Comparison of ENCODE assay signal across 8 cellular contexts in genomic region chr5:145697251-145698016, GRCh38.
A peak's percentile ranks its signal among the peaks of the same experiment; 100 is the strongest.
DNase-seq lines count a peak whose midpoint lies in the region; ATAC-seq, FAIRE-seq and TF ChIP-seq lines count a peak whose summit lies in the region.

No MANE protein-coding gene starts in this region.

- peak; percentile 11 for DNase-seq in DMS 273 treated with DMSO at 0.1 percent for 48 hours (lab: John Stamatoyannopoulos, UW)
- DNase-seq in GM19239 (ENCODE audit: insufficient read length, low spot score), result peak; percentile 4
- DNase-seq in HL-60 (ENCODE audit: low read depth in 1 of 2, low spot score in 1 of 2), result peak in 1 of 2 experiments; percentile 31
- DNase-seq in activated CD8-positive, alpha-beta T cell treated with anti-CD3 and anti-CD28 coated beads, Interleukin-2, amount 10 ng/mL, durations not matched to agents 7 days and 5 days, result peak; percentile 28
- no peak for DNase-seq in right lobe of liver
- no peak for DNase-seq in NCI-H2196 treated with DMSO at 0.1 percent for 48 hours (lab: John Stamatoyannopoulos, UW; ENCODE audit: unreplicated experiment)
- no peak for DNase-seq in NCI-H774 (lab: John Stamatoyannopoulos, UW)
- DNase-seq in T-helper 17 cell, result no peak

- TF ChIP-seq POLR2A in right lobe of liver (IDR thresholded peaks at IDR 0.05), result no peak

- H3K4me3 ChIP-seq in HL-60 (replicated peaks; ENCODE audit: insufficient read depth, low read length), result no peak overlapping the region
- H3K4me3 ChIP-seq in right lobe of liver, result no peak overlapping the region

- H3K27me3 ChIP-seq in HL-60 (ENCODE audit: insufficient read depth, poor library complexity, severe bottlenecking) (no peaks in the 10 kb centered on the region), right lobe of liver (no peaks in the 10 kb centered on the region)

- H3K4me1 ChIP-seq in right lobe of liver, result no peaks in the 10 kb centered on the region

- H3K9me3 Mint-ChIP-seq in activated CD8-positive, alpha-beta T cell treated with anti-CD3 and anti-CD28 coated beads, Interleukin-2, amount 10 ng/mL, durations not matched to agents 7 days and 5 days (ENCODE audit: insufficient read depth), result no peaks in the 10 kb centered on the region

- FAIRE-seq in GM19239 (lab: Jason Lieb, UNC), result peak; percentile 18

- POLR2A ChIA-PET in activated CD8-positive, alpha-beta T cell treated with anti-CD3 and anti-CD28 coated beads, Interleukin-2, amount 10 ng/mL, durations not matched to agents 7 days and 5 days (lab: Charles Lee), result no interaction called here

- no peak overlapping the region for H3K27ac Mint-ChIP-seq in activated CD8-positive, alpha-beta T cell treated with anti-CD3 and anti-CD28 coated beads, Interleukin-2, amount 10 ng/mL, durations not matched to agents 7 days and 5 days
- no peak overlapping the region for H3K27ac Mint-ChIP-seq in T-helper 17 cell

- H3K9me3 ChIP-seq in right lobe of liver (no peaks in the 10 kb centered on the region), T-helper 17 cell (ENCODE audit: control insufficient read depth, low read length, poor library complexity, severe bottlenecking) (no peaks in the 10 kb centered on the region)

- no peak for ATAC-seq in activated CD8-positive, alpha-beta T cell treated with anti-CD3 and anti-CD28 coated beads, Interleukin-2, amount 10 ng/mL, durations not matched to agents 7 days and 5 days
- ATAC-seq in right lobe of liver, result peak; percentile 67 to 77 (median 70)
- ATAC-seq in T-helper 17 cell, result no peak

- no peak overlapping the region for H3K27ac ChIP-seq in HL-60 (replicated peaks)
- no peak overlapping the region for H3K27ac ChIP-seq in right lobe of liver

- WGBS in right lobe of liver (ENCODE audit: insufficient coverage, low coverage, low lambda C conversion rate, missing lambda C conversion rate), result 52% methylated on average over 4 of the region's 4 CpGs

- intact Hi-C loops in right lobe of liver (cut with DNase I), result loop anchor here in 1 of 2 donors (10.0 kb wide), 1 partner anchor 357 kb away; no protein-coding TSS in a partner anchor

- H3K36me3 Mint-ChIP-seq in activated CD8-positive, alpha-beta T cell treated with anti-CD3 and anti-CD28 coated beads, Interleukin-2, amount 10 ng/mL, durations not matched to agents 7 days and 5 days (ENCODE audit: low read depth), result no peaks in the 10 kb centered on the region
- no peaks in the 10 kb centered on the region for H3K36me3 Mint-ChIP-seq in T-helper 17 cell (ENCODE audit: low read depth)

- CTCF ChIA-PET in activated CD8-positive, alpha-beta T cell treated with anti-CD3 and anti-CD28 coated beads, Interleukin-2, amount 10 ng/mL, durations not matched to agents 7 days and 5 days (lab: Charles Lee), result interaction anchor here (0.7 to 2.7 kb wide), 3 partner anchors 115 to 433 kb away, joined by 3 to 10 read pairs (median 9); no protein-coding TSS in a partner anchor

- H3K4me3 Mint-ChIP-seq in activated CD8-positive, alpha-beta T cell treated with anti-CD3 and anti-CD28 coated beads, Interleukin-2, amount 10 ng/mL, durations not matched to agents 7 days and 5 days, result no peak overlapping the region
- no peak overlapping the region for H3K4me3 Mint-ChIP-seq in T-helper 17 cell

- H3K4me1 Mint-ChIP-seq in activated CD8-positive, alpha-beta T cell treated with anti-CD3 and anti-CD28 coated beads, Interleukin-2, amount 10 ng/mL, durations not matched to agents 7 days and 5 days (ENCODE audit: low read depth), result no peaks in the 10 kb centered on the region
- H3K4me1 Mint-ChIP-seq in T-helper 17 cell, result peaks cover 4% of the 10 kb centered on the region

- peak; percentile 41 for TF ChIP-seq CTCF in HL-60 (IDR thresholded peaks at IDR 0.05; ENCODE audit: insufficient read depth, low read length)
- peak; percentile 46 to 57 (median 50) for TF ChIP-seq CTCF in right lobe of liver (IDR thresholded peaks at IDR 0.05)

- H3K36me3 ChIP-seq in right lobe of liver, result no peaks in the 10 kb centered on the region

- no peaks in the 10 kb centered on the region for H3K27me3 Mint-ChIP-seq in activated CD8-positive, alpha-beta T cell treated with anti-CD3 and anti-CD28 coated beads, Interleukin-2, amount 10 ng/mL, durations not matched to agents 7 days and 5 days (ENCODE audit: low read depth)
- no peaks in the 10 kb centered on the region for H3K27me3 Mint-ChIP-seq in T-helper 17 cell

Comparison
In these comparisons a context has a peak if more than half of its experiments do, and no peak if none do; other contexts are left out.
1. DNase-seq: peak in DMS 273 treated with DMSO at 0.1 percent for 48 hours (single experiment), GM19239 (single experiment) and activated CD8-positive, alpha-beta T cell treated with anti-CD3 and anti-CD28 coated beads, Interleukin-2, amount 10 ng/mL, durations not matched to agents 7 days and 5 days (single experiment); none in right lobe of liver (0 of 3), NCI-H2196 treated with DMSO at 0.1 percent for 48 hours (single experiment), NCI-H774 (single experiment) and T-helper 17 cell (0 of 3).
2. ATAC-seq: peak in right lobe of liver (4 of 4); none in activated CD8-positive, alpha-beta T cell treated with anti-CD3 and anti-CD28 coated beads, Interleukin-2, amount 10 ng/mL, durations not matched to agents 7 days and 5 days (single experiment) and T-helper 17 cell (single experiment).